In genomic region chr6:166503167-166503744, GRCh38 we compare ENCODE assay signal across 22 cellular contexts.
"Had no signal": no experiment of that assay in that cellular context is flagged by ENCODE, and none has a peak within 500 bp of the region (broad histone marks: within the 10 kb centered on the region; RNA-seq: fewer than 3 reads in every experiment).

No MANE protein-coding gene starts in this region.

- ATAC-seq: naive thymus-derived CD4-positive, alpha-beta T cell; natural killer cell; pancreas; right lobe of liver; stimulated activated effector memory CD8-positive, alpha-beta T cell treated with anti-CD3 and anti-CD28 coated beads, Interleukin-12 subunit alpha, Interleukin-12 subunit beta, amount 100 ng/mL, for 72 hours; stimulated activated naive B cell treated with anti-CD40 and anti-IgM and Interleukin-4, amounts not matched to agents 10 μg/mL and 1 μg/mL and 100 μg/mL, for 72 hours; upper lobe of right lung had no signal

- H3K9me3 ChIP-seq: pancreas, prostate gland, right lobe of liver, sigmoid colon, stomach, tibial artery, transverse colon, upper lobe of right lung, uterus had no signal

- H3K27ac ChIP-seq: neural progenitor cell, pancreas, prostate gland, right lobe of liver, sigmoid colon, stomach, tibial artery, transverse colon, upper lobe of right lung had no signal

- H3K4me3 ChIP-seq: neural progenitor cell, pancreas, prostate gland, right lobe of liver, sigmoid colon, stomach, tibial artery, transverse colon, upper lobe of right lung, uterus had no signal

- H3K27me3 ChIP-seq: neural progenitor cell, pancreas, right lobe of liver, sigmoid colon, stomach, tibial artery, transverse colon, upper lobe of right lung, uterus had no signal

- DNase-seq: naive thymus-derived CD4-positive, alpha-beta T cell; natural killer cell; occipital lobe; pancreas; right cardiac atrium; right lobe of liver; small intestine; stimulated activated CD4-positive, alpha-beta T cell treated with anti-CD3 and anti-CD28 coated beads, Interleukin-15, amount 100 ng/mL, for 24 hours; stimulated activated CD4-positive, alpha-beta T cell treated with anti-CD3 and anti-CD28 coated beads, Interleukin-2, amount 100 ng/mL, for 24 hours; stimulated activated CD4-positive, alpha-beta T cell treated with anti-CD3 and anti-CD28 coated beads, Interleukin-2, amount 100 ng/mL, for 48 hours; stimulated activated CD4-positive, alpha-beta T cell treated with anti-CD3 and anti-CD28 coated beads, Interleukin-4, amount 100 ng/mL, for 24 hours; stimulated activated naive B cell treated with anti-CD40 and anti-IgM and Interleukin-4, amounts not matched to agents 10 μg/mL and 1 μg/mL and 100 μg/mL, for 72 hours; stimulated activated naive CD4-positive, alpha-beta T cell treated with Interleukin-2 at 50 U/mL for 16 hours; stomach; tibial artery; transverse colon; upper lobe of right lung had no signal

- H3K9ac ChIP-seq: neural progenitor cell had no signal

- H3K36me3 ChIP-seq: neural progenitor cell, prostate gland, transverse colon, uterus had no signal

- H3K4me1 ChIP-seq: neural progenitor cell, pancreas, prostate gland, right lobe of liver, sigmoid colon, stomach, tibial artery, transverse colon, upper lobe of right lung, uterus had no signal
